9 cellular contexts compared by ENCODE assay signal in genomic region chr2:110677080-110677479, GRCh38. TPM values are rescaled to one million over a fixed set of nuclear protein-coding genes. Genes with fewer than 3 reads are reported as not detected.
DNase-seq lines count a peak whose midpoint lies in the region; ATAC-seq and TF ChIP-seq lines count a peak whose summit lies in the region.
"Had no signal": no experiment of that assay in that cellular context is flagged by ENCODE, and none has a peak within 500 bp of the region (broad histone marks: within the 10 kb centered on the region; RNA-seq: fewer than 3 reads in every experiment).

No MANE protein-coding gene starts in this region.

- WGBS in esophagus muscularis mucosa, result 8% methylated on average over 5 of the region's 5 CpGs

- peaks cover 13% of the 10 kb centered on the region for H3K4me1 ChIP-seq in CD8-positive, alpha-beta T cell (ENCODE audit: insufficient read depth, low read length)
- H3K4me1 ChIP-seq in esophagus muscularis mucosa, result peaks cover 7 to 21% (median 18%) of the 10 kb centered on the region in 4 donors

- intact Hi-C loops in CD8-positive, alpha-beta T cell (cut with DNase I, micrococcal nuclease), result loop anchor here (5.0 to 10.0 kb wide), 7 partner anchors 168 to 1868 kb away; partner anchors contain the start of genes BCL2L11 (in 2 of the 2), NPHP1 (in 1 of the 2), POLR1B (in 1 of the 2) and TMEM87B (in 1 of the 2)
- intact Hi-C loops in natural killer cell (cut with micrococcal nuclease) (loop anchor here (5.0 kb wide), 1 partner anchor 445 kb away; the partner anchor contains the start of gene BCL2L11), esophagus muscularis mucosa (cut with DNase I) (no loop called here)

- POLR2A ChIA-PET in CD8-positive, alpha-beta T cell (lab: Charles Lee), result no interaction called here

- no peak for TF ChIP-seq CTCF in CD8-positive, alpha-beta T cell (IDR thresholded peaks at IDR 0.05)
- TF ChIP-seq CTCF in LNCaP clone FGC (IDR thresholded peaks at IDR 0.05; ENCODE audit: control insufficient read depth, extremely low read depth, insufficient read depth) (no peak), brain (conservative IDR thresholded peaks at IDR 0.05) (no peak), natural killer cell (IDR thresholded peaks at IDR 0.05) (no peak), esophagus muscularis mucosa (IDR thresholded peaks at IDR 0.05) (no peak)

- no peak for TF ChIP-seq POLR2A in esophagus muscularis mucosa (IDR thresholded peaks at IDR 0.05; ENCODE audit: low read depth)

- H3K4me1 Mint-ChIP-seq in CD8-positive, alpha-beta T cell (ENCODE audit: low read depth), result peaks cover 27% of the 10 kb centered on the region
- H3K4me1 Mint-ChIP-seq in brain (peaks cover 39% of the 10 kb centered on the region), natural killer cell (peaks cover 36 to 40% of the 10 kb centered on the region in 2 donors)

- CTCF ChIA-PET in CD8-positive, alpha-beta T cell (lab: Charles Lee), result no interaction called here

- H3K9me3 Mint-ChIP-seq in CD8-positive, alpha-beta T cell, result no peaks in the 10 kb centered on the region
- H3K9me3 Mint-ChIP-seq in brain, result peaks cover 0 to 2% (median 0%) of the 10 kb centered on the region in 5 experiments
- no peaks in the 10 kb centered on the region for H3K9me3 Mint-ChIP-seq in natural killer cell

- no peak for DNase-seq in CD8-positive, alpha-beta T cell
- DNase-seq in LNCaP clone FGC (ENCODE audit: low read depth) (peak; percentile 6), natural killer cell (no peak), esophagus muscularis mucosa (ENCODE audit: extremely low spot score) (no peak), NCI-H146 (lab: John Stamatoyannopoulos, UW) (no peak), activated gamma-delta T cell (lab: John Stamatoyannopoulos, UW) (no peak)
- DNase-seq: activated CD4-positive, alpha-beta T cell treated with anti-CD3 and anti-CD28 coated beads for 48 hours had no signal

- no peaks in the 10 kb centered on the region for H3K36me3 ChIP-seq in CD8-positive, alpha-beta T cell (ENCODE audit: insufficient read depth, low read length)
- no peaks in the 10 kb centered on the region for H3K36me3 ChIP-seq in esophagus muscularis mucosa

- peak overlapping the region; percentile 96 for H3K4me3 Mint-ChIP-seq in CD8-positive, alpha-beta T cell
- H3K4me3 Mint-ChIP-seq in brain, result peak overlapping the region; percentile 94 to 97 (median 96)
- H3K4me3 Mint-ChIP-seq in natural killer cell, result peak overlapping the region; percentile 98

- peak overlapping the region; percentile 81 for H3K27ac Mint-ChIP-seq in CD8-positive, alpha-beta T cell
- H3K27ac Mint-ChIP-seq in brain, result peak overlapping the region in 1 of 5 experiments; percentile 52
- peak overlapping the region; percentile 93 to 95 for H3K27ac Mint-ChIP-seq in natural killer cell

- H3K27me3 ChIP-seq in CD8-positive, alpha-beta T cell (ENCODE audit: insufficient read depth, low read length), result no peaks in the 10 kb centered on the region
- peaks cover 0 to 3% (median 0%) of the 10 kb centered on the region in 4 donors for H3K27me3 ChIP-seq in esophagus muscularis mucosa

- H3K36me3 Mint-ChIP-seq in CD8-positive, alpha-beta T cell, result peaks cover 5% of the 10 kb centered on the region
- H3K36me3 Mint-ChIP-seq in brain (peaks cover 10% of the 10 kb centered on the region), natural killer cell (no peaks in the 10 kb centered on the region)

- no peaks in the 10 kb centered on the region for H3K9me3 ChIP-seq in CD8-positive, alpha-beta T cell (ENCODE audit: low read length)
- no peaks in the 10 kb centered on the region for H3K9me3 ChIP-seq in esophagus muscularis mucosa

- ATAC-seq in CD8-positive, alpha-beta T cell, result no peak
- ATAC-seq in natural killer cell (no peak), HG03432 (IDR thresholded peaks at IDR 0.05; ENCODE audit: unreplicated experiment) (no peak)

- no peak for TF ChIP-seq EP300 in esophagus muscularis mucosa (IDR thresholded peaks at IDR 0.05)

- H3K27me3 Mint-ChIP-seq in CD8-positive, alpha-beta T cell (ENCODE audit: low read depth), result no peaks in the 10 kb centered on the region
- H3K27me3 Mint-ChIP-seq in brain (peaks cover 6% of the 10 kb centered on the region), natural killer cell (ENCODE audit: low read depth in 2 of 2) (peaks cover 15 to 21% of the 10 kb centered on the region in 2 donors)

- peak overlapping the region; percentile 40 for H3K27ac ChIP-seq in CD8-positive, alpha-beta T cell (ENCODE audit: low read depth, low read length)
- no peak overlapping the region for H3K27ac ChIP-seq in esophagus muscularis mucosa (replicated peaks in 1 of 4)

- H3K4me3 ChIP-seq in CD8-positive, alpha-beta T cell (ENCODE audit: low read depth, low read length), result no peak overlapping the region
- H3K4me3 ChIP-seq in LNCaP clone FGC (ENCODE audit: low read depth, low read length), result peak overlapping the region; percentile 90
- no peak overlapping the region for H3K4me3 ChIP-seq in esophagus muscularis mucosa

RNA-seq across cellular contexts. Expression of gene BUB1, which starts 0.8 kb away (rescaled TPM):
- 1 to 10 TPM; 2.4 to 3.1 TPM for total RNA-seq in CD8-positive, alpha-beta T cell
- 22.4 TPM for polyA plus RNA-seq in brain (ENCODE audit: insufficient read depth, low read depth, low replicate concordance)
- total RNA-seq in natural killer cell (1 to 10 TPM; 2.3 to 4.2 (median 2.7) TPM), esophagus muscularis mucosa (1 to 10 TPM in 2 of 4 donors, under 1 TPM in 1, not detected in 1; 0.80 to 1.8 (median 1.1) TPM)

RNA-seq across cellular contexts. Expression of gene ACOXL, which starts 55.3 kb away (rescaled TPM):
- total RNA-seq in CD8-positive, alpha-beta T cell, result not detected
- polyA plus RNA-seq in brain (ENCODE audit: insufficient read depth, low read depth, low replicate concordance), result 2.0 TPM
- not detected for total RNA-seq in natural killer cell
- not detected for total RNA-seq in esophagus muscularis mucosa
